ENCODE assay signal across 13 cellular contexts in the genomic region with DNA sequence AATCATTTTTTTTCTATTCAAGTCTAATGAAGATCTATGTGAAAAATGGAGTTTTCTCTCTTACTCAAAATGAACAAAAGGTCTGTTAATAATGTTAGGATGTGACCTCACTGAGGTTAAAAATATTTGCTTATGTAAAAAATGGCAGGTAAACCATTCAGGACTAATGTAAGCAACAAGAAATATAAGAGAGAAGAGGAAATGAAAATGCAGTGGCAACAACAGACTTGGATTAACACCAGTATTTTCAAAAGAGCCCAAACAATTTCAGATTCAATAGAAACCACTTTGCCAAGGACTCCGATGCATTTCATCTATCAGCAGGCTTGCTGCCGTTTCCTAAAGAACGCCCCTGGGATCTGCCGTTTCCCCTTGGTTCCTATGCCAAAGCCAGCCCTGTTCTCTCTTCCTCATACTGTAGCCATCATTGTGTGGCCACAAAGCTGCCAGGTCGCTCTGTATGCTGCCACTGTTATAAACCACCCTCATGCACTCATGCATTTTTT.
DNase-seq lines count a peak whose midpoint lies in the region; ATAC-seq and TF ChIP-seq lines count a peak whose summit lies in the region.
"Had no signal": no experiment of that assay in that cellular context is flagged by ENCODE, and none has a peak within 500 bp of the region (broad histone marks: within the 10 kb centered on the region; RNA-seq: fewer than 3 reads in every experiment).

No MANE protein-coding gene starts in this region.

- no peaks in the 10 kb centered on the region for H3K4me1 ChIP-seq in transverse colon
- H3K4me1 ChIP-seq: testis had no signal

- no peak for TF ChIP-seq EP300 in transverse colon (IDR thresholded peaks at IDR 0.05; ENCODE audit: low read depth)

- peaks cover 13% of the 10 kb centered on the region for H3K4me1 Mint-ChIP-seq in brain

- H3K4me3 Mint-ChIP-seq in brain = no peak overlapping the region
- H3K4me3 Mint-ChIP-seq: CD4-positive, CD25-positive, alpha-beta regulatory T cell had no signal

- H3K9me3 ChIP-seq in transverse colon = no peaks in the 10 kb centered on the region
- H3K9me3 ChIP-seq: testis had no signal

- H3K27ac ChIP-seq in transverse colon = no peak overlapping the region
- H3K27ac ChIP-seq: testis had no signal

- TF ChIP-seq CTCF in brain (conservative IDR thresholded peaks at IDR 0.05) (no peak), foreskin fibroblast (IDR thresholded peaks at IDR 0.05; ENCODE audit: low read depth, low read length) (no peak), transverse colon (IDR thresholded peaks at IDR 0.05) (no peak)

- ATAC-seq in GM18498 (IDR thresholded peaks at IDR 0.05; ENCODE audit: unreplicated experiment) (peak; percentile 82), GM21367 (IDR thresholded peaks at IDR 0.05; ENCODE audit: unreplicated experiment) (peak; percentile 82), HG03135 (IDR thresholded peaks at IDR 0.05; ENCODE audit: unreplicated experiment) (peak; percentile 78)

- in situ Hi-C loops in transverse colon (cut with MboI; ENCODE audit: low pct_ligation_motif_present in 1 of 4, low pct_unique_long_range_greater_than_20kb in 1 of 4, low sequenced_read_pairs in 3 of 4) (no loop called here), KBM-7 (cut with MboI; ENCODE audit: low pct_unique_long_range_greater_than_20kb, low sequenced_read_pairs) (no loop called here)

- TF ChIP-seq POLR2A in transverse colon (IDR thresholded peaks at IDR 0.05) = no peak

- no peaks in the 10 kb centered on the region for H3K36me3 ChIP-seq in transverse colon

- intact Hi-C loops in transverse colon (cut with DNase I; ENCODE audit: low total_unique reads) = no loop called here

- H3K9me3 Mint-ChIP-seq in brain = peaks cover 14 to 28% (median 18%) of the 10 kb centered on the region in 5 experiments

- H3K27me3 ChIP-seq in transverse colon = no peaks in the 10 kb centered on the region
- H3K27me3 ChIP-seq: testis had no signal

- H3K4me3 ChIP-seq in foreskin fibroblast (ENCODE audit: low read depth in 1 of 2, low read length in 2 of 2) (no peak overlapping the region), transverse colon (no peak overlapping the region)
- H3K4me3 ChIP-seq: testis had no signal

- peaks cover 11% of the 10 kb centered on the region for H3K36me3 Mint-ChIP-seq in brain

- peak overlapping the region in 3 of 5 experiments; percentile 27 to 68 (median 66) for H3K27ac Mint-ChIP-seq in brain
- H3K27ac Mint-ChIP-seq: CD4-positive, CD25-positive, alpha-beta regulatory T cell had no signal

- peaks cover 4% of the 10 kb centered on the region for H3K27me3 Mint-ChIP-seq in brain

- 42 to 73% methylated on average over 2 to 5 of the region's 5 CpGs for WGBS in transverse colon (ENCODE audit: low coverage in 1 of 2), 2 donors

- DNase-seq in NCI-H2081 (lab: John Stamatoyannopoulos, UW) = no peak
- DNase-seq in foreskin fibroblast = no peak
- DNase-seq in transverse colon = no peak
- DNase-seq in KBM-7 = no peak
- DNase-seq: CD4-positive, CD25-positive, alpha-beta regulatory T cell; foreskin melanocyte; NCI-H1105 treated with DMSO at 0.1 percent for 48 hours; stimulated activated CD4-positive, alpha-beta T cell treated with anti-CD3 and anti-CD28 coated beads, Interleukin-15, amount 100 ng/mL, for 24 hours; testis had no signal
